In the genomic region with DNA sequence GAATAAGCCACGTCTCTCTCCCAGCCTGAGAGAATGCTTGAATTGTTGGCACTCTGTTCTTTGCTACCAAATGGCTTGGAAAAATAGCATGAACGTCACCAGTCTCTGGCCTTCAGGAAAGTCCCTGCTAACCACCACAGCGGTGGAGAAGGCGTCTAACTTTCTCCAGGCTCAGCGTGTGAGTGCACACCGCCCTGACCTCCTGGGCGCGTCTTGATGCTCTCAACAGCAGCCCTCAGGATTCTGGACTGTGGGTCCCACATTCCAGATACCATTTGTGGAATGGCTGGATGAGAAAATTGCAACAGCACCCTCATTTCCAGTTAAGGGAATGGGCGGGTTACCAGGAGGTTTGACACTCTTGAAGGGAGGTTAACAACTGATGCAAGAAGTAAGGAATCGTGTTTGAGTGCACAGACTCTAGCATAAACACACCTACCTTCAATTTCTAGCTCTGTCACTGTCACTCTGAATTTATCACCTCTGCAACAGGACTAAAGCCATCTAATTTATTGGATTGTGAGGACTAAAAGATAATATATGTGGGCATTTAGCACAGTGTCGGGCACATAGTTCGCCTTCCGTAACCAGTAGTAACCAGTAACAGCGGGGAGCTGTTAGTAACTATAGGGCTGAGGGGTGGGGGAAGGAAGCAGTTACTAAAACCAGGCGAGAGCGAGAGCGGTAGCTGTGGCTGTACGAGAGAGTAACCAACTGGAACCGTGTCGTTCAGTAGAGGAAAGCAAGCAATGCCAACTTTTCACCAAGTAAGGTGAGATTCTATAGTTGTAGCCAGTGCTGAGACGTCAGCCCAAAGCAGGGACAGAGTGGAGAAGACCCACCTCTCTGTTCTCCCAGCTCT, we compare ENCODE assay signal across 1 cellular context.
TF ChIP-seq lines count a peak whose summit lies in the region.

No MANE protein-coding gene starts in this region.

TF ChIP-seq in A549, 52 proteins besides CTCF, POLR2A, EP300 and RAD21 (continued from another document):
- no peak for TF ChIP-seq REST (IDR thresholded peaks at IDR 0.05)
- TF ChIP-seq KDM5A (IDR thresholded peaks at IDR 0.05) = no peak
- TF ChIP-seq FOSL2 (IDR thresholded peaks at IDR 0.05) = no peak
- TF ChIP-seq FOSL2 (CRISPR knock-in tag; IDR thresholded peaks at IDR 0.05) = no peak
